Comparison of ENCODE assay signal across 10 cellular contexts in genomic region chr7:55325371-55325792, GRCh38. TPM values are rescaled to one million over a fixed set of nuclear protein-coding genes. Genes with fewer than 3 reads are reported as not detected.
DNase-seq lines count a peak whose midpoint lies in the region; ATAC-seq and TF ChIP-seq lines count a peak whose summit lies in the region.
"Had no signal": no experiment of that assay in that cellular context is flagged by ENCODE, and none has a peak within 500 bp of the region (broad histone marks: within the 10 kb centered on the region; RNA-seq: fewer than 3 reads in every experiment).

No MANE protein-coding gene starts in this region.

- H3K4me1 ChIP-seq in left ventricle myocardium inferior (peaks cover 20% of the 10 kb centered on the region), upper lobe of right lung (peaks cover 7% of the 10 kb centered on the region), endodermal cell (ENCODE audit: control insufficient read depth, insufficient read depth, low read length) (no peaks in the 10 kb centered on the region)

- peak overlapping the region; percentile 40 for H3K27ac ChIP-seq in left ventricle myocardium inferior (replicated peaks)
- H3K27ac ChIP-seq in upper lobe of right lung: no peak overlapping the region
- no peak overlapping the region for H3K27ac ChIP-seq in endodermal cell (ENCODE audit: low read depth, low read length)
- H3K27ac ChIP-seq: 22Rv1 had no signal

- H3K9me3 ChIP-seq in left ventricle myocardium inferior (replicated peaks): peaks cover 9% of the 10 kb centered on the region
- H3K9me3 ChIP-seq in upper lobe of right lung: no peaks in the 10 kb centered on the region
- H3K9me3 ChIP-seq in endodermal cell (ENCODE audit: control insufficient read depth, low read length): no peaks in the 10 kb centered on the region

- no peak for TF ChIP-seq CTCF in astrocyte of the cerebellum (IDR thresholded peaks at IDR 0.05; ENCODE audit: low read depth, low read length, missing control alignments)
- no peak for TF ChIP-seq CTCF in left ventricle myocardium inferior (IDR thresholded peaks at IDR 0.05; ENCODE audit: borderline replicate concordance)
- no peak for TF ChIP-seq CTCF in upper lobe of right lung (IDR thresholded peaks at IDR 0.05)
- TF ChIP-seq CTCF in endodermal cell (conservative IDR thresholded peaks at IDR 0.05): no peak

- H3K4me3 ChIP-seq in astrocyte of the cerebellum (ENCODE audit: low read depth, low read length) (no peak overlapping the region), left ventricle myocardium inferior (no peak overlapping the region), upper lobe of right lung (no peak overlapping the region), endodermal cell (ENCODE audit: low read length) (no peak overlapping the region)

- no peak for TF ChIP-seq POLR2A in erythroblast (IDR thresholded peaks at IDR 0.05; ENCODE audit: low read length)

- intact Hi-C loops in left ventricle myocardium inferior (cut with micrococcal nuclease): no loop called here
- intact Hi-C loops in upper lobe of right lung (cut with DNase I): no loop called here

- DNase-seq in NCI-H1694 treated with DMSO at 0.1 percent for 48 hours (lab: John Stamatoyannopoulos, UW) (peak; percentile 11), NCI-H1694 (lab: John Stamatoyannopoulos, UW) (no peak), astrocyte of the cerebellum (ENCODE audit: low read depth) (peak; percentile 95), left ventricle myocardium inferior (peak; percentile 71), upper lobe of right lung (no peak), erythroblast (lab: John Stamatoyannopoulos, UW) (no peak), COLO668 (lab: John Stamatoyannopoulos, UW; ENCODE audit: unreplicated experiment) (no peak), endodermal cell (no peak)
- DNase-seq: effector CD4-positive, alpha-beta T cell had no signal

- H3K4me3 Mint-ChIP-seq in endodermal cell: no peak overlapping the region

- peaks cover 9% of the 10 kb centered on the region for H3K9me3 Mint-ChIP-seq in endodermal cell

- H3K27me3 Mint-ChIP-seq in endodermal cell (ENCODE audit: insufficient read depth): no peaks in the 10 kb centered on the region

- ATAC-seq in upper lobe of right lung: peak; percentile 75

- no peaks in the 10 kb centered on the region for H3K36me3 Mint-ChIP-seq in endodermal cell (ENCODE audit: low read depth)

- H3K36me3 ChIP-seq in left ventricle myocardium inferior (no peaks in the 10 kb centered on the region), upper lobe of right lung (no peaks in the 10 kb centered on the region), endodermal cell (ENCODE audit: control insufficient read depth, insufficient read depth, low read length) (no peaks in the 10 kb centered on the region)

- in situ Hi-C loops in astrocyte of the cerebellum (cut with HindIII; ENCODE audit: low sequenced_read_pairs): no loop called here

- no peak overlapping the region for H3K9ac ChIP-seq in endodermal cell (ENCODE audit: extremely low read depth, low read length, poor library complexity, severe bottlenecking)

- WGBS in endodermal cell (ENCODE audit: insufficient coverage in 1 of 2, insufficient read length in 1 of 2), 2 experiments: 85 to 92% methylated on average over 4 to 5 of the region's 5 CpGs

- no peak overlapping the region for H3K27ac Mint-ChIP-seq in endodermal cell

- H3K27me3 ChIP-seq in left ventricle myocardium inferior (ENCODE audit: low read depth) (no peaks in the 10 kb centered on the region), upper lobe of right lung (no peaks in the 10 kb centered on the region), endodermal cell (ENCODE audit: control insufficient read depth, insufficient read depth, low read length, poor library complexity, severe bottlenecking) (no peaks in the 10 kb centered on the region)

- H3K4me1 Mint-ChIP-seq in endodermal cell: no peaks in the 10 kb centered on the region

RNA-seq across cellular contexts. Expression of gene LANCL2, which starts 39.8 kb away (rescaled TPM):
- total RNA-seq in left ventricle myocardium inferior (7.9 TPM), upper lobe of right lung (6.5 TPM), endodermal cell (10 to 100 TPM in 1 of 2 donors, 1 to 10 TPM in 1; 9.4 to 17.7 TPM)
- polyA plus RNA-seq in endodermal cell (2013, experiment 1 of 2): 11.6 TPM
- 11.2 TPM for polyA plus RNA-seq in endodermal cell (2013, experiment 2 of 2)

Comparison
In these comparisons a context has a peak if more than half of its experiments do, and no peak if none do; other contexts are left out.
1. DNase-seq: peak in NCI-H1694 treated with DMSO at 0.1 percent for 48 hours (single experiment), astrocyte of the cerebellum (single experiment) and left ventricle myocardium inferior (single experiment); none in NCI-H1694 (single experiment), upper lobe of right lung (single experiment), erythroblast (0 of 2), COLO668 (single experiment) and endodermal cell (single experiment).